In genomic region chr17:39464639-39465181, GRCh38 we compare ENCODE assay signal across 8 cellular contexts. TPM values are rescaled to one million over a fixed set of nuclear protein-coding genes. Genes with fewer than 3 reads are reported as not detected.
A peak's percentile ranks its signal among the peaks of the same experiment; 100 is the strongest.
DNase-seq lines count a peak whose midpoint lies in the region; ATAC-seq and TF ChIP-seq lines count a peak whose summit lies in the region.
"Not testable (repeated sequence)": the region's sequence is repeated elsewhere in the genome, so short reads cannot be mapped to it uniquely, and the experiment has no call there.

No MANE protein-coding gene starts in this region.

- peak overlapping the region; percentile 93 for H3K4me2 ChIP-seq in neural progenitor cell

- H3K9me3 ChIP-seq in HUES64 (ENCODE audit: insufficient read depth, low read depth, low read length); iPS-20b (ENCODE audit: insufficient read depth, low read depth, low read length); neural progenitor cell (ENCODE audit: low read depth): not testable (repeated sequence)

- H3K9me3 Mint-ChIP-seq in CD14-positive monocyte; activated naive CD8-positive, alpha-beta T cell treated with anti-CD3 and anti-CD28 coated beads for 36 hours; effector memory CD8-positive, alpha-beta T cell; neural progenitor cell; stimulated activated naive CD8-positive, alpha-beta T cell treated with anti-CD3 and anti-CD28 coated beads, Interleukin-15, amount 100 ng/mL, for 72 hours: not testable (repeated sequence)

- H3K4me3 Mint-ChIP-seq in CD14-positive monocyte (peak overlapping the region; percentile 50 to 100), neural progenitor cell (peak overlapping the region; percentile 96)
- peak overlapping the region; percentile 87 for H3K4me3 Mint-ChIP-seq in activated naive CD8-positive, alpha-beta T cell treated with anti-CD3 and anti-CD28 coated beads for 36 hours
- peak overlapping the region; percentile 90 to 96 for H3K4me3 Mint-ChIP-seq in effector memory CD8-positive, alpha-beta T cell
- peak overlapping the region; percentile 81 to 91 for H3K4me3 Mint-ChIP-seq in stimulated activated naive CD8-positive, alpha-beta T cell treated with anti-CD3 and anti-CD28 coated beads, Interleukin-15, amount 100 ng/mL, for 72 hours

- H3K4me1 ChIP-seq in HUES64 (ENCODE audit: insufficient read depth, low read length) (0 out of 2 replicates have a peak, but pooled peaks cover 11% of the 10 kb centered on the region), neural progenitor cell (peaks cover 21% of the 10 kb centered on the region)
- H3K4me1 ChIP-seq in iPS-20b (ENCODE audit: insufficient read depth, low read length) = not testable (repeated sequence)

- peak overlapping the region; percentile 99 for H3K9ac ChIP-seq in HUES64 (ENCODE audit: low read depth, low read length)
- H3K9ac ChIP-seq in iPS-20b (ENCODE audit: low read depth, low read length) = peak overlapping the region; percentile 97; the same call in 1 of the 2 replicates
- peak overlapping the region; percentile 98 for H3K9ac ChIP-seq in neural progenitor cell

- H3K36me3 Mint-ChIP-seq in CD14-positive monocyte = peaks cover 8 to 39% of the 10 kb centered on the region in 2 donors
- H3K36me3 Mint-ChIP-seq in activated naive CD8-positive, alpha-beta T cell treated with anti-CD3 and anti-CD28 coated beads for 36 hours = peaks cover 38% of the 10 kb centered on the region
- H3K36me3 Mint-ChIP-seq in effector memory CD8-positive, alpha-beta T cell (ENCODE audit: insufficient read depth) = peaks cover 54% of the 10 kb centered on the region
- not testable (repeated sequence) for H3K36me3 Mint-ChIP-seq in neural progenitor cell

- not testable (repeated sequence) for H3K27me3 ChIP-seq in HUES64 (ENCODE audit: insufficient read depth, low read length); iPS-20b (ENCODE audit: insufficient read depth, low read length); neural progenitor cell

- not testable (repeated sequence) for ATAC-seq in effector memory CD8-positive, alpha-beta T cell (replicated peaks); stimulated activated naive CD8-positive, alpha-beta T cell treated with anti-CD3 and anti-CD28 coated beads, Interleukin-15, amount 100 ng/mL, for 72 hours

- H3K27ac Mint-ChIP-seq in CD14-positive monocyte = peak overlapping the region in 2 of 7 donors; percentile 40 to 48
- H3K27ac Mint-ChIP-seq in activated naive CD8-positive, alpha-beta T cell treated with anti-CD3 and anti-CD28 coated beads for 36 hours = peak overlapping the region; percentile 71
- H3K27ac Mint-ChIP-seq in effector memory CD8-positive, alpha-beta T cell = peak overlapping the region; percentile 69 to 96
- not testable (repeated sequence) for H3K27ac Mint-ChIP-seq in neural progenitor cell
- H3K27ac Mint-ChIP-seq in stimulated activated naive CD8-positive, alpha-beta T cell treated with anti-CD3 and anti-CD28 coated beads, Interleukin-15, amount 100 ng/mL, for 72 hours = peak overlapping the region; percentile 72 to 80

- peaks cover 40% of the 10 kb centered on the region for H3K4me1 Mint-ChIP-seq in CD14-positive monocyte
- H3K4me1 Mint-ChIP-seq in activated naive CD8-positive, alpha-beta T cell treated with anti-CD3 and anti-CD28 coated beads for 36 hours = peaks cover 36% of the 10 kb centered on the region
- H3K4me1 Mint-ChIP-seq in effector memory CD8-positive, alpha-beta T cell (ENCODE audit: low read depth in 2 of 2) = peaks cover 30 to 48% of the 10 kb centered on the region in 2 donors
- H3K4me1 Mint-ChIP-seq in neural progenitor cell = peaks cover 25% of the 10 kb centered on the region
- H3K4me1 Mint-ChIP-seq in stimulated activated naive CD8-positive, alpha-beta T cell treated with anti-CD3 and anti-CD28 coated beads, Interleukin-15, amount 100 ng/mL, for 72 hours = peaks cover 56% of the 10 kb centered on the region

- H3K27ac ChIP-seq in HUES64 (ENCODE audit: low read depth, low read length); iPS-20b (ENCODE audit: low read length); neural progenitor cell: not testable (repeated sequence)
- peak overlapping the region; percentile 99; the same call in 1 of the 2 replicates for H3K27ac ChIP-seq in VCaP

- peaks cover 18% of the 10 kb centered on the region for H3K36me3 ChIP-seq in HUES64 (ENCODE audit: insufficient read depth, low read length)
- peaks cover 15% of the 10 kb centered on the region; the same call in 1 of the 2 replicates for H3K36me3 ChIP-seq in iPS-20b (ENCODE audit: insufficient read depth, low read depth, low read length)
- H3K36me3 ChIP-seq in neural progenitor cell = not testable (repeated sequence)

- intact Hi-C loops in CD14-positive monocyte (cut with micrococcal nuclease) = not testable (repeated sequence)

- H3K79me2 ChIP-seq in neural progenitor cell (ENCODE audit: low read depth) = peaks cover 84% of the 10 kb centered on the region

- not testable (repeated sequence) for H2AFZ ChIP-seq in neural progenitor cell (replicated peaks)

- not testable (repeated sequence) for H3F3A ChIP-seq in neural progenitor cell (ENCODE audit: low read depth)

- not testable (repeated sequence) for DNase-seq in CD14-positive monocyte (ENCODE audit: low spot score); activated naive CD8-positive, alpha-beta T cell treated with anti-CD3 and anti-CD28 coated beads for 36 hours; effector memory CD8-positive, alpha-beta T cell; neural progenitor cell (ENCODE audit: low spot score); stimulated activated naive CD8-positive, alpha-beta T cell treated with anti-CD3 and anti-CD28 coated beads, Interleukin-15, amount 100 ng/mL, for 72 hours

- WGBS in HUES64 = 93% methylated on average over 11 of the region's 11 CpGs

- peaks cover 76% of the 10 kb centered on the region for H4K20me1 ChIP-seq in neural progenitor cell (ENCODE audit: low read depth)

- not testable (repeated sequence) for TF ChIP-seq CTCF in CD14-positive monocyte (IDR thresholded peaks at IDR 0.05); VCaP (conservative IDR thresholded peaks at IDR 0.05); neural progenitor cell (IDR thresholded peaks at IDR 0.05)

- H3K27me3 Mint-ChIP-seq in CD14-positive monocyte (ENCODE audit: low read depth in 3 of 3); activated naive CD8-positive, alpha-beta T cell treated with anti-CD3 and anti-CD28 coated beads for 36 hours; effector memory CD8-positive, alpha-beta T cell; neural progenitor cell (ENCODE audit: insufficient read depth, low read depth); stimulated activated naive CD8-positive, alpha-beta T cell treated with anti-CD3 and anti-CD28 coated beads, Interleukin-15, amount 100 ng/mL, for 72 hours: not testable (repeated sequence)

- peak overlapping the region; percentile 81; the same call in 1 of the 2 replicates for H3K4me3 ChIP-seq in HUES64 (ENCODE audit: low read length)
- H3K4me3 ChIP-seq in iPS-20b (ENCODE audit: low read length) = peak overlapping the region; percentile 100
- peak overlapping the region; percentile 92 for H3K4me3 ChIP-seq in neural progenitor cell

RNA-seq across cellular contexts. Expression of gene CDK12, which starts 3.4 kb away (rescaled TPM):
- 1 to 10 TPM in 1 of 2 donors, under 1 TPM in 1; 0.62 to 1.3 TPM for polyA plus RNA-seq in CD14-positive monocyte
- 32.1 TPM for polyA plus RNA-seq in HUES64 (2013, experiment 1 of 2)
- 29.2 TPM for polyA plus RNA-seq in HUES64 (2013, experiment 2 of 2)
- total RNA-seq in activated naive CD8-positive, alpha-beta T cell treated with anti-CD3 and anti-CD28 coated beads for 36 hours = 10 to 100 TPM; 78.8 to 82.1 TPM
- 44.1 and 45.0 TPM in 2 replicates for total RNA-seq in neural progenitor cell (ENCODE audit: low replicate concordance)

RNA-seq across cellular contexts. Expression of gene MED1, which starts 13.6 kb away (rescaled TPM):
- 1 to 10 TPM; 5.0 to 9.1 TPM for polyA plus RNA-seq in CD14-positive monocyte
- polyA plus RNA-seq in HUES64 (2013, experiment 1 of 2) = 35.9 TPM
- 37.2 TPM for polyA plus RNA-seq in HUES64 (2013, experiment 2 of 2)
- 10 to 100 TPM; 78.4 to 83.1 TPM for total RNA-seq in activated naive CD8-positive, alpha-beta T cell treated with anti-CD3 and anti-CD28 coated beads for 36 hours
- 30.0 and 35.6 TPM in 2 replicates for total RNA-seq in neural progenitor cell (ENCODE audit: low replicate concordance)
